1 cellular context compared by ENCODE assay signal in genomic region chr12:2813214-2813554, GRCh38.
TF ChIP-seq lines count a peak whose summit lies in the region.

No MANE protein-coding gene starts in this region.

TF ChIP-seq in GM23338, 12 proteins besides CTCF, POLR2A, EP300 and RAD21 (continued from another document):
- TF ChIP-seq ZNF462 (CRISPR knock-in tag; IDR thresholded peaks at IDR 0.05) (no peak), EZH2phosphoT487 (IDR thresholded peaks at IDR 0.05; ENCODE audit: unreplicated experiment) (no peak), POLR2AphosphoS5 (IDR thresholded peaks at IDR 0.05; ENCODE audit: low read depth) (no peak), ZNF114 (CRISPR knock-in tag; IDR thresholded peaks at IDR 0.05) (no peak), ZNF331 (CRISPR knock-in tag; IDR thresholded peaks at IDR 0.05; ENCODE audit: low read depth) (no peak), REST (IDR thresholded peaks at IDR 0.05; ENCODE audit: unreplicated experiment) (no peak), ETS1 (IDR thresholded peaks at IDR 0.05) (no peak), JUNB (IDR thresholded peaks at IDR 0.05; ENCODE audit: unreplicated experiment) (no peak), CREB1 (CRISPR knock-in tag; IDR thresholded peaks at IDR 0.05; ENCODE audit: low read depth) (no peak)
